Comparison of ENCODE assay signal across 15 cellular contexts in the genomic region with DNA sequence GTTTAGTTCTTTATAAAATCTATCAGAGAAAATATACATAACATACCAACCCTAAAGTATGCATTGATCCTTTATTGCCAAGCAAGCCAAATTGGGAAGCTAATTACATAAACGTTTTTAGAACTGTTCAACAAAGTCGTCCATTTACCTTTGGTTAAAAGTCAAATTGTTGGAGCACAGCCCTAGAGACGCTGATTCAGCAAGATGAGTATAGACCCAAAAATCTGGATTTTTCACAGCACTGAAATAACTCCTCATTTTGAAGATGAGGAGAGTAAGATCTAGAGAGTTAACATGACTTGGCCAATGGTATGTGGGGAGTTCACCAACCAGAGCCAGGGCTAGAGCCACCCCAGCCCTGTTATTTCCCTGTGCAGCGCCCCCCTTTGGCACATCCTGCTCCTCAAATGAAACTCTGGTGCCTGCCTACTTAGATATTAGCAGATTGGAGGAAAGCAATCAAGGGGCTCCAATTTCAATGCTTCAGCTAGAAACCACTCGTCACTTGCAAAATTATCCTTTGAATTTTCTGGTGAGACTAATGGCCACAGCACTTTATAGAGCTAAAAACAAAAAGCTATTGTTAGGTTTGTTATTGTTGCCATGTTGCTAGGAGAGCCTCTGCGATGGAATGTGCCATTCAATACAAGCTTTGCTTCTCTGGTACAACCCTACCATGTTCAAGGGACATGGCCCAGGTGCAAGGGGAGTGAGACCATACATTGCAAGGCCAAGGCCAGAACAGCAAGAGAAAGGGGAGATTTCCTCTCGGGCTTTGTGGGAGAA.
DNase-seq lines count a peak whose midpoint lies in the region; ATAC-seq and TF ChIP-seq lines count a peak whose summit lies in the region.
"Had no signal": no experiment of that assay in that cellular context is flagged by ENCODE, and none has a peak within 500 bp of the region (broad histone marks: within the 10 kb centered on the region; RNA-seq: fewer than 3 reads in every experiment).

No MANE protein-coding gene starts in this region.

- in situ Hi-C loops in astrocyte of the spinal cord (cut with HindIII; ENCODE audit: low sequenced_read_pairs) = no loop called here

- ATAC-seq in left ventricle myocardium superior (peak; percentile 94), sciatic nerve (peak; percentile 78), HG02588 (IDR thresholded peaks at IDR 0.05; ENCODE audit: unreplicated experiment) (no peak)

- no peak overlapping the region for H3K4me3 ChIP-seq in astrocyte of the spinal cord (ENCODE audit: low read depth, low read length)
- H3K4me3 ChIP-seq: breast epithelium, transverse colon had no signal

- intact Hi-C loops in left ventricle myocardium superior (cut with micrococcal nuclease) = no loop called here
- intact Hi-C loops in sciatic nerve (cut with DNase I) = no loop called here

- peak; percentile 35 for DNase-seq in NCI-H748 (lab: John Stamatoyannopoulos, UW; ENCODE audit: unreplicated experiment)
- no peak for DNase-seq in NCI-H748 treated with DMSO at 0.1 percent for 48 hours (lab: John Stamatoyannopoulos, UW)
- peak; percentile 40 for DNase-seq in astrocyte of the spinal cord (ENCODE audit: low read depth, low spot score)
- no peak for DNase-seq in left ventricle myocardium superior
- DNase-seq in sciatic nerve (ENCODE audit: low spot score) = no peak
- no peak for DNase-seq in activated T-cell treated with anti-CD3 and anti-CD28 coated beads, Interleukin-2, amount 50 U/mL, for 48 hours
- DNase-seq in AML-193 (lab: John Stamatoyannopoulos, UW) = no peak
- DNase-seq: 8988T; activated CD4-positive, alpha-beta T cell treated with anti-CD3 and anti-CD28 coated beads for 48 hours; DMS 273 treated with DMSO at 0.1 percent for 48 hours; NCI-H1436; NCI-H82; transverse colon had no signal

- peak; percentile 8 for TF ChIP-seq CTCF in astrocyte of the spinal cord (IDR thresholded peaks at IDR 0.05; ENCODE audit: low read depth, low read length)

Comparison
In these comparisons a context has a peak if more than half of its experiments do, and no peak if none do; other contexts are left out.
1. DNase-seq: peak in NCI-H748 (single experiment) and astrocyte of the spinal cord (single experiment); none in NCI-H748 treated with DMSO at 0.1 percent for 48 hours (single experiment), left ventricle myocardium superior (single experiment), sciatic nerve (single experiment), activated T-cell treated with anti-CD3 and anti-CD28 coated beads, Interleukin-2, amount 50 U/mL, for 48 hours (0 of 2) and AML-193 (0 of 2).